ENCODE assay signal across 8 cellular contexts in the genomic region with DNA sequence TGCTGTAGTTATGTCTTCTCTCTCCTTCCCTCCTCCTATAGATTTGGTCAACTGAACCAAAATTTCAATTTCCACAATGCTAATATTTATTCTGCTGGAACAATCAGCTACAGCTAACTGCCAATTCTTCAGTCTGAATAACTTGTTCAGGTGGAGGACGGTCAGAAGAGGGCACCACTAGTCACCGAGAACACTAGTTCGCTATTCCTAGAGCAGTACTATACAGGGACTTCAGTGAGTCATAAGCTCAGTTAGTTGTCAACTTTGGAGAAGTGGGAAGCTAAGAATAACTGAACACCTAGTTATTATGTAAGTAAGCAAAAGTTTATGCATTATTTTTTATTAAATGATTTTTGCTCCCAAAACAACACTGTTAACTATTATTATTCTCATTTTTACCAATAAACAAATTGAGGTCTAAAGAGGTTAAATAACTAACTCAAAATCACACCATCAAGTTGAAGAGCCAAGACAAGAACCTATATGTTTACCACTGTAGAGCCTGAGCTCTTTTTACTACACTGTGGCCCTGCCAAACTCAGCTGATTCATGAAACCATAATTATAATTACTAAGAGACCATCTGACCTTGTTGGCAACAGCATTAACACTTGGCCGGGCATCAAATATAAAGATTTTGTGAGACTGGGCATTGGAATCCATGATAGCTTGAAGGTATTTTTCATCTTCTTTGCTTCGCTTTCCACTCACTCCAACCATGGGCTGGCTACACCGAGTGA. TPM values are rescaled to one million over a fixed set of nuclear protein-coding genes. Genes with fewer than 3 reads are reported as not detected.
A peak's percentile ranks its signal among the peaks of the same experiment; 100 is the strongest.
DNase-seq lines count a peak whose midpoint lies in the region; ATAC-seq and TF ChIP-seq lines count a peak whose summit lies in the region.

No MANE protein-coding gene starts in this region.

- no peak overlapping the region for H3K9ac ChIP-seq in HCT116 (ENCODE audit: low read length)

- H3K27ac ChIP-seq in HCT116 (ENCODE audit: low read depth, low read length) (no peak overlapping the region), heart right ventricle (peak overlapping the region in 3 of 10 donors; percentile 8 to 42 (median 33))

- no TSS peak for BruUV-seq in HCT116 (replicated peaks; lab: Mats Ljungman, UMichigan)

- intact Hi-C loops in HCT116 (cut with micrococcal nuclease) (loop anchor here (1.0 kb wide), 1 partner anchor 119 kb away; no protein-coding TSS in a partner anchor), heart right ventricle (cut with DNase I) (loop anchor here in 5 of 10 donors (1.0 to 10.0 kb wide), 8 partner anchors 136 to 576 kb away; a partner anchor contains a TSS)

- RAD21 ChIA-PET in HCT116 (lab: Charles Lee; ENCODE audit: low non-redundant PET in 1 of 2, low total read pairs in 2 of 2, uncharacterized antibody in 2 of 2, unreplicated experiment in 2 of 2), result interaction anchor here in 1 of 2 experiments (0.5 to 1.1 kb wide), 3 partner anchors 494 to 614 kb away, joined by 3 to 7 read pairs (median 4); a partner anchor contains a TSS

- no peaks in the 10 kb centered on the region for H3K9me3 Mint-ChIP-seq in activated naive CD8-positive, alpha-beta T cell (ENCODE audit: low read depth)
- H3K9me3 Mint-ChIP-seq in activated CD8-positive, alpha-beta memory T cell treated with anti-CD3 and anti-CD28 coated beads, Interleukin-2, amount 10 ng/mL, durations not matched to agents 7 days and 5 days (ENCODE audit: low read depth), result no peaks in the 10 kb centered on the region

- peak; percentile 88 for ATAC-seq in HCT116
- peak; percentile 76 to 97 (median 92) for ATAC-seq in heart right ventricle
- ATAC-seq in activated CD8-positive, alpha-beta memory T cell treated with anti-CD3 and anti-CD28 coated beads, Interleukin-2, amount 10 ng/mL, durations not matched to agents 7 days and 5 days, result no peak

- TF ChIP-seq RAD21 in HCT116 (IDR thresholded peaks at IDR 0.05; ENCODE audit: low read depth), result peak; percentile 65

- H3K4me3 Mint-ChIP-seq in activated naive CD8-positive, alpha-beta T cell, result no peak overlapping the region
- no peak overlapping the region for H3K4me3 Mint-ChIP-seq in activated CD8-positive, alpha-beta memory T cell treated with anti-CD3 and anti-CD28 coated beads, Interleukin-2, amount 10 ng/mL, durations not matched to agents 7 days and 5 days

- H3K27me3 Mint-ChIP-seq in activated naive CD8-positive, alpha-beta T cell, result no peaks in the 10 kb centered on the region
- H3K27me3 Mint-ChIP-seq in activated CD8-positive, alpha-beta memory T cell treated with anti-CD3 and anti-CD28 coated beads, Interleukin-2, amount 10 ng/mL, durations not matched to agents 7 days and 5 days, result no peaks in the 10 kb centered on the region

- H3K79me2 ChIP-seq in HCT116 (ENCODE audit: insufficient read depth, low read length), result no peaks in the 10 kb centered on the region

- H3K36me3 ChIP-seq in HCT116 (ENCODE audit: control insufficient read depth in 1 of 2, insufficient read depth in 2 of 2, low read length in 2 of 2) (peaks cover 0 to 6% of the 10 kb centered on the region in 2 experiments; a peak in 2 of 4 replicates), heart right ventricle (peaks cover 0 to 84% (median 11%) of the 10 kb centered on the region in 9 donors)

- no peak for TF ChIP-seq POLR2A in HCT116 (IDR thresholded peaks at IDR 0.05; ENCODE audit: borderline replicate concordance, extremely low read depth, insufficient read depth, insufficient read length)

- no peaks in the 10 kb centered on the region for H4K20me1 ChIP-seq in HCT116 (ENCODE audit: insufficient read depth)

- CTCF ChIA-PET in HCT116 (lab: Charles Lee), result interaction anchor here (0.5 to 2.3 kb wide), 18 partner anchors 9 to 697 kb away, joined by 3 to 20 read pairs (median 4); a partner anchor contains a TSS
- CTCF ChIA-PET in activated CD8-positive, alpha-beta memory T cell treated with anti-CD3 and anti-CD28 coated beads, Interleukin-2, amount 10 ng/mL, durations not matched to agents 7 days and 5 days (lab: Charles Lee), result interaction anchor here (1.0 to 2.5 kb wide), 5 partner anchors 13 to 545 kb away, joined by 3 to 17 read pairs (median 3); a partner anchor contains a TSS

- POLR2A ChIA-PET in HCT116 (lab: Charles Lee), result interaction anchor here (0.9 to 1.1 kb wide), 2 partner anchors 494 to 540 kb away, joined by 3 read pairs; a partner anchor contains a TSS

- no peaks in the 10 kb centered on the region for H3K27me3 ChIP-seq in HCT116 (ENCODE audit: insufficient read depth, low read length)
- H3K27me3 ChIP-seq in heart right ventricle, result no peaks in the 10 kb centered on the region

- H3K9me3 ChIP-seq in HCT116 (ENCODE audit: control insufficient read depth in 1 of 2, insufficient read depth in 1 of 2, low read depth in 1 of 2, low read length in 2 of 2), result no peaks in the 10 kb centered on the region
- H3K9me3 ChIP-seq in heart right ventricle, result no peaks in the 10 kb centered on the region

- H3K4me1 ChIP-seq in HCT116 (ENCODE audit: control insufficient read depth in 1 of 2, insufficient read depth in 2 of 2, low read length in 2 of 2) (no peaks in the 10 kb centered on the region), heart right ventricle (peaks cover 0 to 13% (median 0%) of the 10 kb centered on the region in 9 donors)

- H3K27ac Mint-ChIP-seq in activated naive CD8-positive, alpha-beta T cell, result peak overlapping the region; percentile 6
- H3K27ac Mint-ChIP-seq in activated CD8-positive, alpha-beta memory T cell treated with anti-CD3 and anti-CD28 coated beads, Interleukin-2, amount 10 ng/mL, durations not matched to agents 7 days and 5 days, result no peak overlapping the region

- no peaks in the 10 kb centered on the region for H3K9me2 ChIP-seq in HCT116 (ENCODE audit: insufficient read depth)

- peaks cover 5% of the 10 kb centered on the region for H3K36me3 Mint-ChIP-seq in activated naive CD8-positive, alpha-beta T cell
- peaks cover 7% of the 10 kb centered on the region for H3K36me3 Mint-ChIP-seq in activated CD8-positive, alpha-beta memory T cell treated with anti-CD3 and anti-CD28 coated beads, Interleukin-2, amount 10 ng/mL, durations not matched to agents 7 days and 5 days

- H3K4me1 Mint-ChIP-seq in activated naive CD8-positive, alpha-beta T cell (ENCODE audit: low read depth), result no peaks in the 10 kb centered on the region
- H3K4me1 Mint-ChIP-seq in activated CD8-positive, alpha-beta memory T cell treated with anti-CD3 and anti-CD28 coated beads, Interleukin-2, amount 10 ng/mL, durations not matched to agents 7 days and 5 days, result no peaks in the 10 kb centered on the region

- 59 to 68% methylated on average over 6 of the region's 6 CpGs for WGBS in heart right ventricle, 2 donors

- H3K4me2 ChIP-seq in HCT116 (ENCODE audit: low read length), result no peak overlapping the region

- DNase-seq in NCI-H2171 treated with DMSO at 0.1 percent for 48 hours (lab: John Stamatoyannopoulos, UW) (peak; percentile 44), NCI-H2171 (lab: John Stamatoyannopoulos, UW) (no peak), HCT116 (ENCODE audit: low read depth, low spot score) (peak; percentile 32), NCI-H526 treated with DMSO at 0.1 percent for 48 hours (lab: John Stamatoyannopoulos, UW) (peak; percentile 58), heart right ventricle (peak in 1 of 2 donors; percentile 55), retinal pigment epithelial cell (ENCODE audit: low read depth) (peak; percentile 79)
- no peak for DNase-seq in activated CD8-positive, alpha-beta memory T cell treated with anti-CD3 and anti-CD28 coated beads, Interleukin-2, amount 10 ng/mL, durations not matched to agents 7 days and 5 days

- no peak overlapping the region for H2AFZ ChIP-seq in HCT116 (ENCODE audit: low read depth, low read length, poor library complexity, severe bottlenecking)

- TF ChIP-seq CTCF in HCT116 (IDR thresholded peaks at IDR 0.05 in 2 of 3, conservative IDR thresholded peaks at IDR 0.05 in 1 of 3; ENCODE audit: borderline replicate concordance in 1 of 3, insufficient read depth in 1 of 3, low read depth in 2 of 3, low read length in 2 of 3) (peak; percentile 39 to 60 (median 45); a peak in 5 of 6 replicates), heart right ventricle (IDR thresholded peaks at IDR 0.05) (peak; percentile 15 to 71 (median 59)), retinal pigment epithelial cell (conservative IDR thresholded peaks at IDR 0.05; ENCODE audit: low read depth, low read length) (peak; percentile 69)

- H3K4me3 ChIP-seq in HCT116 (replicated peaks in 1 of 2; ENCODE audit: low read depth in 1 of 2, low read length in 2 of 2), result no peak overlapping the region
- no peak overlapping the region for H3K4me3 ChIP-seq in heart right ventricle
- no peak overlapping the region for H3K4me3 ChIP-seq in retinal pigment epithelial cell (ENCODE audit: low read length)

TF ChIP-seq in HCT116, 20 proteins besides CTCF, POLR2A, EP300 and RAD21:
- TF ChIP-seq SIN3A (IDR thresholded peaks at IDR 0.05; ENCODE audit: low read depth), result no peak
TF ChIP-seq in HCT116: peak in this region for 0.

RNA-seq across cellular contexts. Expression of a gene that starts 59.0 kb away (rescaled TPM):
- 43.3 TPM for total RNA-seq in HCT116 (2021; ENCODE audit: unreplicated experiment)
- 18.3 and 25.2 TPM in 2 replicates for polyA plus RNA-seq in HCT116 (2012)
- total RNA-seq in heart right ventricle, result 10 to 100 TPM; 17.3 to 28.5 (median 25.1) TPM
- polyA plus RNA-seq in heart right ventricle, result 10 to 100 TPM in 1 of 2 donors, 1 to 10 TPM in 1; 9.1 to 13.8 TPM
- total RNA-seq in activated CD8-positive, alpha-beta memory T cell treated with anti-CD3 and anti-CD28 coated beads, Interleukin-2, amount 10 ng/mL, durations not matched to agents 7 days and 5 days, result 10 to 100 TPM; 80.6 to 92.4 TPM

RNA-seq across cellular contexts. Expression of a gene that starts 59.7 kb away (rescaled TPM):
- total RNA-seq in HCT116 (2021; ENCODE audit: unreplicated experiment), result 27.5 TPM
- polyA plus RNA-seq in HCT116 (2012), result 8.1 and 10.5 TPM in 2 replicates
- total RNA-seq in heart right ventricle, result 1 to 10 TPM; 5.5 to 9.1 (median 7.7) TPM
- polyA plus RNA-seq in heart right ventricle, result 1 to 10 TPM; 4.1 to 9.9 TPM
- total RNA-seq in activated CD8-positive, alpha-beta memory T cell treated with anti-CD3 and anti-CD28 coated beads, Interleukin-2, amount 10 ng/mL, durations not matched to agents 7 days and 5 days, result 10 to 100 TPM; 50.4 to 51.3 TPM

Comparison
In these comparisons a context has a peak if more than half of its experiments do, and no peak if none do; other contexts are left out.
1. DNase-seq: peak in NCI-H2171 treated with DMSO at 0.1 percent for 48 hours (single experiment), HCT116 (single experiment), NCI-H526 treated with DMSO at 0.1 percent for 48 hours (single experiment) and retinal pigment epithelial cell (single experiment); none in NCI-H2171 (single experiment) and activated CD8-positive, alpha-beta memory T cell treated with anti-CD3 and anti-CD28 coated beads, Interleukin-2, amount 10 ng/mL, durations not matched to agents 7 days and 5 days (single experiment).
2. Peak in every context shown above with its lines, with median percentiles within 50 percentile points of each other: CTCF ChIP-seq.